Comparison of ENCODE assay signal across 9 cellular contexts in the genomic region with DNA sequence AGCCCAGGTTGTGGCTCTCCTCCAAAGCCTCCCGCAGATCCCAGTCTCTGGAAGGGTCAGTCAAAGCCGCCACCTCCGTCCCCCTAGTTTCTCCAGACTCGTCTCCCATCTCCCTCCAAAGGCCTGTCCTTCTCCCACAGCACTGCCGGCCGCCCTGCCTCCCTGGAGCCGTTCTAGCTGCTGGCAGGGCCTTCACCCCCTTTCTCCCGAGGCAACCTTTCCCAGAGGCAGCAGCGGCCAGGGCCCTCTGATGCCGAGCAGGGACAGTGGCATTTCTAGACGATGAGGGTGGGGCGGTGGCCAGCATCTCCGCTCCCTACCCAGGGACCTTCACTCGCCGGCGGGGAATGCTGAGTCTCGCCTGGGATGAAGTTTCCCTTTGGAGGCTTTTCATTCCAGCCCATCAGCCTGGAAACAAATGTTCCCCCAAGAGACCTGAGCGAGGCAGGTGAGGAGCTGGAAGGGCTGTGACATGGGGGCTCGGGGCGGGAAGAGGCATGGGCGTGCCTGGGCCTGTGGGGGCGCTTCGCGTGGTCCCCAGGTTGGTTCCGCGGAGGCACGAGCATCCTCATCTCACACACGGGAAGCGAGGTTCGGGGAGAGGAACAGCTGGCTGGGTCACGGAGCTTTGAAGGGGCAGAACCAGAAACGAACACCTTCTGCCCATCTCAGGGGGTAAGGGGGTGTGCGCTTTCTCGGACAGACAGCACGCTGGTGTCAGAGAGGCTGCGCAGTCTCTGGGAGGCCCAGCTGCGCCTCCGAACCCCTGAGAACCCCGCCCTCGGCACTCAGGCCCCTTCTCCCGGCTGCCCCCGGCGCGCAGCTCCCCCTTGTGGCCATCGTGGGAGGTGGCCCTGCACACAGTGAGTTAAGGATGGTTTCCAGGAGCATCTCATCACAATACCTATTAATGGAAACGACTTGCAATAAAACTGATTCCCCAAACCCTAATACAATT. TPM values are rescaled to one million over a fixed set of nuclear protein-coding genes. Genes with fewer than 3 reads are reported as not detected.
DNase-seq lines count a peak whose midpoint lies in the region; ATAC-seq and TF ChIP-seq lines count a peak whose summit lies in the region.
"Had no signal": no experiment of that assay in that cellular context is flagged by ENCODE, and none has a peak within 500 bp of the region (broad histone marks: within the 10 kb centered on the region; RNA-seq: fewer than 3 reads in every experiment).

No MANE protein-coding gene starts in this region.

- ATAC-seq in DND-41 (ENCODE audit: insufficient read depth, low read depth) = peak; percentile 78
- ATAC-seq in HG02938 (IDR thresholded peaks at IDR 0.05; ENCODE audit: unreplicated experiment) = no peak

- no peak overlapping the region for H3K27ac ChIP-seq in DND-41 (ENCODE audit: low read length)
- H3K27ac ChIP-seq in neural progenitor cell = no peak overlapping the region

- no peaks in the 10 kb centered on the region for H3K36me3 Mint-ChIP-seq in neural progenitor cell

- peak overlapping the region; percentile 33 for H3K27ac Mint-ChIP-seq in neural progenitor cell

- no peak overlapping the region for H3K4me3 ChIP-seq in DND-41 (ENCODE audit: low read depth in 1 of 2, low read length in 2 of 2)
- no peak overlapping the region for H3K4me3 ChIP-seq in astrocyte of the cerebellum (ENCODE audit: low read depth, low read length)
- no peak overlapping the region for H3K4me3 ChIP-seq in neural progenitor cell

- H3K36me3 ChIP-seq in DND-41 (ENCODE audit: insufficient read depth, low read length) (no peaks in the 10 kb centered on the region), neural progenitor cell (no peaks in the 10 kb centered on the region)

- H3K9me3 ChIP-seq in DND-41 (ENCODE audit: insufficient read depth, low read length, severe bottlenecking) (no peaks in the 10 kb centered on the region), neural progenitor cell (ENCODE audit: low read depth) (no peaks in the 10 kb centered on the region)

- H2AFZ ChIP-seq in DND-41 (ENCODE audit: low read depth, low read length) (no peak overlapping the region), neural progenitor cell (replicated peaks) (no peak overlapping the region)

- H3K79me2 ChIP-seq in DND-41 (ENCODE audit: insufficient read depth, low read length) (no peaks in the 10 kb centered on the region), neural progenitor cell (ENCODE audit: low read depth) (no peaks in the 10 kb centered on the region)

- no peak overlapping the region for H3K4me3 Mint-ChIP-seq in neural progenitor cell
- H3K4me3 Mint-ChIP-seq: central memory CD8-positive, alpha-beta T cell had no signal

- peaks cover 22% of the 10 kb centered on the region for H3K4me1 Mint-ChIP-seq in neural progenitor cell
- H3K4me1 Mint-ChIP-seq: central memory CD8-positive, alpha-beta T cell had no signal

- H3K27me3 ChIP-seq in DND-41 (ENCODE audit: insufficient read depth, low read length, poor library complexity) = no peaks in the 10 kb centered on the region
- H3K27me3 ChIP-seq in neural progenitor cell = no peaks in the 10 kb centered on the region

- H3K4me1 ChIP-seq in DND-41 (ENCODE audit: insufficient read depth, low read length) (no peaks in the 10 kb centered on the region), neural progenitor cell (peaks cover 17% of the 10 kb centered on the region)

- peak; percentile 75 for TF ChIP-seq CTCF in DND-41 (IDR thresholded peaks at IDR 0.05; ENCODE audit: borderline replicate concordance, extremely low read depth, low read length, poor library complexity, severe bottlenecking)
- TF ChIP-seq CTCF in astrocyte of the cerebellum (IDR thresholded peaks at IDR 0.05; ENCODE audit: low read depth, low read length, missing control alignments) = peak; percentile 56
- peak; percentile 92 for TF ChIP-seq CTCF in neural progenitor cell (IDR thresholded peaks at IDR 0.05)

- in situ Hi-C loops in astrocyte of the cerebellum (cut with HindIII; ENCODE audit: low sequenced_read_pairs) = no loop called here

- no peak overlapping the region for H3K4me2 ChIP-seq in DND-41 (ENCODE audit: insufficient read depth, low read length)
- H3K4me2 ChIP-seq in neural progenitor cell = no peak overlapping the region

- peak; percentile 48 for DNase-seq in DND-41
- peak; percentile 73 for DNase-seq in NCI-H2171 (lab: John Stamatoyannopoulos, UW)
- no peak for DNase-seq in astrocyte of the cerebellum (ENCODE audit: low read depth)
- DNase-seq in neural progenitor cell (ENCODE audit: low spot score) = peak; percentile 73
- no peak for DNase-seq in H4 (ENCODE audit: low spot score)
- DNase-seq in DMS114 treated with DMSO at 0.1 percent for 48 hours (lab: John Stamatoyannopoulos, UW; ENCODE audit: unreplicated experiment) = no peak
- DNase-seq in epidermal melanocyte (ENCODE audit: insufficient read length, low spot score) = no peak

- H3K9ac ChIP-seq in DND-41 (ENCODE audit: low read depth, low read length) = no peak overlapping the region
- no peak overlapping the region for H3K9ac ChIP-seq in neural progenitor cell

- no peaks in the 10 kb centered on the region for H3K9me3 Mint-ChIP-seq in neural progenitor cell
- H3K9me3 Mint-ChIP-seq: central memory CD8-positive, alpha-beta T cell had no signal

- H3K27me3 Mint-ChIP-seq in neural progenitor cell (ENCODE audit: insufficient read depth, low read depth) = no peaks in the 10 kb centered on the region
- H3K27me3 Mint-ChIP-seq: central memory CD8-positive, alpha-beta T cell had no signal

- H4K20me1 ChIP-seq in DND-41 (ENCODE audit: insufficient read depth, low read length) = no peaks in the 10 kb centered on the region
- no peaks in the 10 kb centered on the region for H4K20me1 ChIP-seq in neural progenitor cell (ENCODE audit: low read depth)

- H3F3A ChIP-seq in neural progenitor cell (ENCODE audit: low read depth) = peaks cover 18% of the 10 kb centered on the region

RNA-seq across cellular contexts. Expression of a gene that starts 18.1 kb away (rescaled TPM):
- 1.2 and 1.5 TPM in 2 replicates for total RNA-seq in neural progenitor cell (ENCODE audit: low replicate concordance)
- total RNA-seq in H4 (2014; rRNA removed; shearing (Covaris generic)) = not detected in 2 replicates

RNA-seq across cellular contexts. Expression of a gene that starts 51.8 kb away (rescaled TPM):
- total RNA-seq in neural progenitor cell (ENCODE audit: low replicate concordance) = 1,927 and 1,962 TPM in 2 replicates
- 2,042 and 2,419 TPM in 2 replicates for total RNA-seq in H4 (2014; rRNA removed; shearing (Covaris generic))

Comparison
In these comparisons a context has a peak if more than half of its experiments do, and no peak if none do; other contexts are left out.
1. DNase-seq: peak in DND-41 (single experiment), NCI-H2171 (single experiment) and neural progenitor cell (single experiment); none in astrocyte of the cerebellum (single experiment), H4 (single experiment), DMS114 treated with DMSO at 0.1 percent for 48 hours (single experiment) and epidermal melanocyte (single experiment).
2. Peak in every context shown above with its lines, with median percentiles within 50 percentile points of each other: CTCF ChIP-seq.